ENCODE assay signal across 17 cellular contexts in the genomic region with DNA sequence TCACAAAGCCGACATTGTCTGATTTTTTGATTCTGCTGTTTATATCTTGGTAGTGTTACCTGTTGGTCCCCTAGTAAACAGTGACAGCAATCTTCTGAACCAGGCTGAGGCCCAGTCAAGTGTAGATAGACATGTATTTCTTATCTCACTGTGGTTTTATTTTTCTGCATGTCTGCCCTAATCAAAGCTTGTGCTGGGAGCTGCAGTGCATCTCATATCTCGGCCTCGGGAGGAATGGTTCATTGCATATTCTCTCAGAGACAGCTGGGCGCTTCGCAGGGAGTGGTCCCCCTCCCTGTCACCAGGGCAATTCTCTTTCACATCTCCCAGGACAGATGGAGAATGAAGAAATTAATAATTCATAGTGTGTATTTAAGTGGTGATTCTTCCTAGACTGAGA. TPM values are rescaled to one million over a fixed set of nuclear protein-coding genes. Genes with fewer than 3 reads are reported as not detected.
DNase-seq lines count a peak whose midpoint lies in the region; ATAC-seq and TF ChIP-seq lines count a peak whose summit lies in the region.
"Had no signal": no experiment of that assay in that cellular context is flagged by ENCODE, and none has a peak within 500 bp of the region (broad histone marks: within the 10 kb centered on the region; RNA-seq: fewer than 3 reads in every experiment).

No MANE protein-coding gene starts in this region.

- WGBS in right cardiac atrium = 49% methylated on average over 5 of the region's 5 CpGs
- WGBS in gastroesophageal sphincter (ENCODE audit: low coverage in 1 of 2), 2 donors = 70 to 74% methylated on average over 5 of the region's 5 CpGs

- no peak for TF ChIP-seq EP300 in gastroesophageal sphincter (IDR thresholded peaks at IDR 0.05)

- peaks cover 37% of the 10 kb centered on the region for H3K4me1 ChIP-seq in left ventricle myocardium inferior
- H3K4me1 ChIP-seq in right cardiac atrium (ENCODE audit: control insufficient read depth, insufficient read depth, low read length) = no peaks in the 10 kb centered on the region
- H3K4me1 ChIP-seq in left lung = peaks cover 11 to 76% of the 10 kb centered on the region in 2 donors
- H3K4me1 ChIP-seq in gastroesophageal sphincter = peaks cover 0 to 37% (median 0%) of the 10 kb centered on the region in 3 donors

- intact Hi-C loops in left ventricle myocardium inferior (cut with micrococcal nuclease) = no loop called here
- intact Hi-C loops in right cardiac atrium (cut with DNase I) = no loop called here
- intact Hi-C loops in left lung (cut with DNase I) = no loop called here

- no peak for DNase-seq in left ventricle myocardium inferior
- DNase-seq in right cardiac atrium = no peak
- DNase-seq in left lung = no peak
- DNase-seq in stimulated activated CD4-positive, alpha-beta T cell treated with anti-CD3 and anti-CD28 coated beads, Interleukin-12 subunit alpha, Interleukin-12 subunit beta, amount 100 ng/mL, for 4 hours = no peak
- DNase-seq: activated CD4-positive, CD25-positive, alpha-beta regulatory T cell treated with anti-CD3 and anti-CD28 coated beads, Interleukin-2, amount 50 U/mL, for 72 hours; activated CD8-positive, alpha-beta memory T cell treated with anti-CD3 and anti-CD28 coated beads, Interleukin-2, amount 50 U/mL, for 4 hours; activated naive CD4-positive, alpha-beta T cell treated with Interleukin-2 at 50 U/mL for 16 hours; endodermal cell; gastrocnemius medialis; KBM-7; NCI-H510A; PC-9; T-cell had no signal

- TF ChIP-seq CTCF in left ventricle myocardium inferior (IDR thresholded peaks at IDR 0.05; ENCODE audit: borderline replicate concordance) (no peak), VCaP (conservative IDR thresholded peaks at IDR 0.05) (no peak), left lung (IDR thresholded peaks at IDR 0.05) (no peak), gastroesophageal sphincter (IDR thresholded peaks at IDR 0.05) (no peak)

- ATAC-seq in right cardiac atrium = no peak
- ATAC-seq in left lung = no peak
- no peak for ATAC-seq in HG03280 (IDR thresholded peaks at IDR 0.05; ENCODE audit: unreplicated experiment)
- no peak for ATAC-seq in gastroesophageal sphincter
- ATAC-seq: T-cell had no signal

- TF ChIP-seq POLR2A in gastroesophageal sphincter (IDR thresholded peaks at IDR 0.05) = no peak

- H3K36me3 ChIP-seq in left ventricle myocardium inferior (no peaks in the 10 kb centered on the region), left lung (no peaks in the 10 kb centered on the region), gastroesophageal sphincter (no peaks in the 10 kb centered on the region)
- H3K36me3 ChIP-seq: gastrocnemius medialis had no signal

- H3K27me3 ChIP-seq in left ventricle myocardium inferior (ENCODE audit: low read depth) (no peaks in the 10 kb centered on the region), right cardiac atrium (ENCODE audit: control insufficient read depth, insufficient read depth) (no peaks in the 10 kb centered on the region), left lung (no peaks in the 10 kb centered on the region), gastroesophageal sphincter (no peaks in the 10 kb centered on the region)
- H3K27me3 ChIP-seq: gastrocnemius medialis had no signal

- peak overlapping the region; percentile 37 for H3K27ac ChIP-seq in left ventricle myocardium inferior (replicated peaks)
- no peak overlapping the region for H3K27ac ChIP-seq in right cardiac atrium (ENCODE audit: low read length)
- H3K27ac ChIP-seq in VCaP = peak overlapping the region; percentile 84
- peak overlapping the region; percentile 67 to 94 for H3K27ac ChIP-seq in left lung
- H3K27ac ChIP-seq in temporal lobe (ENCODE audit: low read depth, low read length) = peak overlapping the region; percentile 30
- peak overlapping the region in 1 of 4 donors; percentile 32 for H3K27ac ChIP-seq in gastroesophageal sphincter
- H3K27ac ChIP-seq: gastrocnemius medialis, PC-9 had no signal

- H3K4me3 ChIP-seq in left ventricle myocardium inferior (no peak overlapping the region), right cardiac atrium (ENCODE audit: low read length) (no peak overlapping the region), left lung (no peak overlapping the region), gastroesophageal sphincter (no peak overlapping the region)
- H3K4me3 ChIP-seq: gastrocnemius medialis, PC-9 had no signal

- H3K9me3 ChIP-seq in left ventricle myocardium inferior (replicated peaks) (no peaks in the 10 kb centered on the region), right cardiac atrium (ENCODE audit: control insufficient read depth, low read length) (no peaks in the 10 kb centered on the region), left lung (no peaks in the 10 kb centered on the region), gastroesophageal sphincter (no peaks in the 10 kb centered on the region)
- H3K9me3 ChIP-seq: gastrocnemius medialis had no signal

RNA-seq across cellular contexts. Expression of a gene that starts 8.0 kb away (rescaled TPM):
- 21.4 TPM for total RNA-seq in left ventricle myocardium inferior
- total RNA-seq in right cardiac atrium = 10 to 100 TPM; 22.7 to 31.7 (median 27.5) TPM
- 16.9 TPM for polyA plus RNA-seq in right cardiac atrium
- 10 to 100 TPM; 62.2 to 83.7 TPM for total RNA-seq in left lung
- total RNA-seq in temporal lobe = 66.1 TPM
- total RNA-seq in gastroesophageal sphincter = 10 to 100 TPM; 30.2 to 46.4 (median 36.7) TPM

RNA-seq across cellular contexts. Expression of a gene that starts 8.7 kb away (rescaled TPM):
- total RNA-seq in left ventricle myocardium inferior = 51.3 TPM
- 10 to 100 TPM; 37.9 to 44.3 (median 41.3) TPM for total RNA-seq in right cardiac atrium
- polyA plus RNA-seq in right cardiac atrium = 14.9 TPM
- total RNA-seq in left lung = 100 to 1,000 TPM in 1 of 2 donors, 10 to 100 TPM in 1; 72.2 to 111 TPM
- 459 TPM for total RNA-seq in temporal lobe
- total RNA-seq in gastroesophageal sphincter = 10 to 100 TPM; 33.1 to 53.5 (median 41.6) TPM
